21 cellular contexts compared by ENCODE assay signal in the genomic region with DNA sequence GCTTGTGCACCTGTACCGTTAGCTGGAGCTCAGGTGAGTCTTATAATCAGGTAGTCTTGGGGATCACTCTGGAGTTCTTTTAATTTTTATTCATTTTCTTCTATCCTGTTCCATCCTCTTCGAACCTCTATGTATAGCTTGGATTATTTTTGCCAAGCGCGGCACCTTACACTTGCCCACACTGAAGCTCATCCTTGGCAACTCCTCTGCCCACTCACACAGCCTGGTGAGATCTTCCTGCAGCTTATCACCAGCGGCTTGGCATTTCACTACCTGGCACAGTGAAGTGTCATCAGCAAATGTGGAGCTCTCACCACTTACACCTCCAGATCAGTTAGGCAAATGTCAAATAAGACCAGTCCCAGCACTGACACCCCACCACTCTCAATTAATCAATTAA.
DNase-seq lines count a peak whose midpoint lies in the region; ATAC-seq and TF ChIP-seq lines count a peak whose summit lies in the region.
"Had no signal": no experiment of that assay in that cellular context is flagged by ENCODE, and none has a peak within 500 bp of the region (broad histone marks: within the 10 kb centered on the region; RNA-seq: fewer than 3 reads in every experiment).

No MANE protein-coding gene starts in this region.

- no peak for ATAC-seq in HG02852 (IDR thresholded peaks at IDR 0.05; ENCODE audit: unreplicated experiment)
- ATAC-seq: A549 had no signal

- H3K4me3 ChIP-seq in dorsolateral prefrontal cortex (no peak overlapping the region), adrenal gland (no peak overlapping the region)
- H3K4me3 ChIP-seq: A549, GM23248 had no signal

- no peaks in the 10 kb centered on the region for H3K4me1 ChIP-seq in adrenal gland (replicated peaks in 1 of 2)
- H3K4me1 ChIP-seq: A549 had no signal

- H3K9me3 ChIP-seq in adrenal gland (replicated peaks in 1 of 3): no peaks in the 10 kb centered on the region

- H3K27ac ChIP-seq in dorsolateral prefrontal cortex: peak overlapping the region in 27 of 59 donors; percentile 13 to 77 (median 53)
- H3K27ac ChIP-seq in adrenal gland: no peak overlapping the region
- H3K27ac ChIP-seq: A549, GM23248 had no signal

- no peak for TF ChIP-seq CTCF in dorsolateral prefrontal cortex (IDR thresholded peaks at IDR 0.05 in 54 of 56, conservative IDR thresholded peaks at IDR 0.05 in 2 of 56; ENCODE audit: low read depth in 1 of 56, partially characterized antibody in 56 of 56)
- no peak for TF ChIP-seq CTCF in adrenal gland (IDR thresholded peaks at IDR 0.05)

- intact Hi-C loops in dorsolateral prefrontal cortex (cut with DNase I) (no loop called here), adrenal gland (cut with DNase I) (no loop called here)

- DNase-seq in amygdala (lab: John Stamatoyannopoulos, UW): peak in 33 of 56 donors; percentile 1 to 71 (median 18)
- DNase-seq in dorsolateral prefrontal cortex: peak in 8 of 10 donors; percentile 31 to 82 (median 66)
- peak; percentile 49 for DNase-seq in middle frontal gyrus (ENCODE audit: extremely low spot score, low spot score)
- peak; percentile 66 for DNase-seq in putamen (ENCODE audit: low spot score)
- no peak for DNase-seq in adrenal gland
- DNase-seq in activated naive CD4-positive, alpha-beta T cell treated with anti-CD3 and anti-CD28 coated beads, Interleukin-2, amount 50 U/mL, for 16 hours: no peak
- DNase-seq in SW 1271 (lab: John Stamatoyannopoulos, UW): no peak
- DNase-seq: 8988T; ACHN; AML-193; C1 segment of cervical spinal cord; Calu3; CD4-positive, alpha-beta memory T cell; COR-L47; DMS53; DND-41; GM23248; H7; HCEC 1CT had no signal

- no peaks in the 10 kb centered on the region for H3K27me3 ChIP-seq in dorsolateral prefrontal cortex
- H3K27me3 ChIP-seq in adrenal gland: no peaks in the 10 kb centered on the region

- H3K36me3 ChIP-seq in adrenal gland (replicated peaks in 1 of 2): no peaks in the 10 kb centered on the region

- WGBS in adrenal gland, 4 donors: 82 to 88% (median 85%) methylated on average over 5 of the region's 5 CpGs

- TF ChIP-seq POLR2A in adrenal gland (IDR thresholded peaks at IDR 0.05): no peak

Comparison
In these comparisons a context has a peak if more than half of its experiments do, and no peak if none do; other contexts are left out.
1. DNase-seq: peak in amygdala (33 of 56), dorsolateral prefrontal cortex (8 of 10), middle frontal gyrus (single experiment) and putamen (single experiment); none in adrenal gland (0 of 7), activated naive CD4-positive, alpha-beta T cell treated with anti-CD3 and anti-CD28 coated beads, Interleukin-2, amount 50 U/mL, for 16 hours (single experiment) and SW 1271 (0 of 2).